Comparison of ENCODE assay signal across 19 cellular contexts in genomic region chr5:1806974-1807373, GRCh38. TPM values are rescaled to one million over a fixed set of nuclear protein-coding genes. Genes with fewer than 3 reads are reported as not detected.
DNase-seq lines count a peak whose midpoint lies in the region; ATAC-seq, FAIRE-seq and TF ChIP-seq lines count a peak whose summit lies in the region.
"Had no signal": no experiment of that assay in that cellular context is flagged by ENCODE, and none has a peak within 500 bp of the region (broad histone marks: within the 10 kb centered on the region; RNA-seq: fewer than 3 reads in every experiment).

No MANE protein-coding gene starts in this region.

- H3K36me3 Mint-ChIP-seq in activated T-cell treated with anti-CD3 and anti-CD28 coated beads, Interleukin-2, amount 50 U/mL, for 4 hours (ENCODE audit: insufficient read depth) = peaks cover 64% of the 10 kb centered on the region
- H3K36me3 Mint-ChIP-seq in activated T-cell treated with anti-CD3 and anti-CD28 coated beads, Interleukin-2, amount 50 U/mL, for 72 hours (ENCODE audit: insufficient read depth in 2 of 2) = peaks cover 13 to 42% of the 10 kb centered on the region in 2 donors
- H3K36me3 Mint-ChIP-seq in GM23338 (ENCODE audit: low read depth) (peaks cover 94% of the 10 kb centered on the region), astrocyte (ENCODE audit: low read depth, unreplicated experiment) (peaks cover 60% of the 10 kb centered on the region), nephron progenitor cell (ENCODE audit: low read depth) (peaks cover 79% of the 10 kb centered on the region)

- H3K27ac Mint-ChIP-seq in activated T-cell treated with anti-CD3 and anti-CD28 coated beads, Interleukin-2, amount 50 U/mL, for 72 hours = no peak overlapping the region
- H3K27ac Mint-ChIP-seq in GM23338 (peak overlapping the region; percentile 86), astrocyte (ENCODE audit: unreplicated experiment) (peak overlapping the region; percentile 77), nephron progenitor cell (peak overlapping the region; percentile 63)

- no peak for DNase-seq in activated T-cell treated with anti-CD3 and anti-CD28 coated beads, Interleukin-2, amount 50 U/mL, for 4 hours
- DNase-seq in activated T-cell treated with anti-CD3 and anti-CD28 coated beads, Interleukin-2, amount 50 U/mL, for 72 hours = no peak
- no peak for DNase-seq in GM23338 (ENCODE audit: low spot score)
- no peak for DNase-seq in astrocyte (ENCODE audit: low read depth)
- no peak for DNase-seq in nephron progenitor cell
- no peak for DNase-seq in AG20443 (ENCODE audit: low spot score)
- DNase-seq in HK-2 (ENCODE audit: unreplicated experiment) = no peak
- DNase-seq: DMS53, HCEC 1CT, KG1, MG63, NCI-H2029, NCI-H2171 treated with DMSO at 0.1 percent for 48 hours, NCI-H82 had no signal

- H3K9me3 ChIP-seq in astrocyte (ENCODE audit: insufficient read depth, low read depth, low read length) = no peaks in the 10 kb centered on the region
- H3K9me3 ChIP-seq: MG63 had no signal

- no peak overlapping the region for H3K4me3 ChIP-seq in GM23338
- H3K4me3 ChIP-seq in astrocyte (ENCODE audit: insufficient read depth, low read depth, low read length) = no peak overlapping the region
- H3K4me3 ChIP-seq: MG63, SK-N-MC had no signal

- no peak overlapping the region for H3K27ac ChIP-seq in GM23338 (ENCODE audit: low read depth)
- no peak overlapping the region for H3K27ac ChIP-seq in astrocyte (ENCODE audit: low read depth, low read length)
- H3K27ac ChIP-seq: SK-N-MC had no signal

- peaks cover 35% of the 10 kb centered on the region for H3K4me1 Mint-ChIP-seq in activated T-cell treated with anti-CD3 and anti-CD28 coated beads, Interleukin-2, amount 50 U/mL, for 4 hours (ENCODE audit: low read depth)
- peaks cover 33% of the 10 kb centered on the region for H3K4me1 Mint-ChIP-seq in activated T-cell treated with anti-CD3 and anti-CD28 coated beads, Interleukin-2, amount 50 U/mL, for 72 hours (ENCODE audit: low read depth)
- H3K4me1 Mint-ChIP-seq in GM23338 (peaks cover 15% of the 10 kb centered on the region), astrocyte (ENCODE audit: low read depth, unreplicated experiment) (peaks cover 16% of the 10 kb centered on the region), nephron progenitor cell (peaks cover 17% of the 10 kb centered on the region)

- no peaks in the 10 kb centered on the region for H3K27me3 Mint-ChIP-seq in activated T-cell treated with anti-CD3 and anti-CD28 coated beads, Interleukin-2, amount 50 U/mL, for 4 hours (ENCODE audit: low read depth)
- no peaks in the 10 kb centered on the region for H3K27me3 Mint-ChIP-seq in activated T-cell treated with anti-CD3 and anti-CD28 coated beads, Interleukin-2, amount 50 U/mL, for 72 hours (ENCODE audit: low read depth)
- H3K27me3 Mint-ChIP-seq in GM23338 (ENCODE audit: insufficient read depth, low read depth, poor library complexity) = peaks cover 2% of the 10 kb centered on the region
- no peaks in the 10 kb centered on the region for H3K27me3 Mint-ChIP-seq in astrocyte (ENCODE audit: low read depth, unreplicated experiment)
- no peaks in the 10 kb centered on the region for H3K27me3 Mint-ChIP-seq in nephron progenitor cell (ENCODE audit: low read depth, poor library complexity)

- H4K20me1 ChIP-seq in GM23338 (replicated peaks; ENCODE audit: insufficient read depth) = peaks cover 49% of the 10 kb centered on the region
- H4K20me1 ChIP-seq in astrocyte (ENCODE audit: insufficient read depth, low read length) = peaks cover 9% of the 10 kb centered on the region

- H3K36me3 ChIP-seq in GM23338 (ENCODE audit: insufficient read depth) = peaks cover 39% of the 10 kb centered on the region
- peaks cover 49% of the 10 kb centered on the region for H3K36me3 ChIP-seq in astrocyte (ENCODE audit: insufficient read depth, low read length)

- H3K4me3 Mint-ChIP-seq in activated T-cell treated with anti-CD3 and anti-CD28 coated beads, Interleukin-2, amount 50 U/mL, for 4 hours = no peak overlapping the region
- no peak overlapping the region for H3K4me3 Mint-ChIP-seq in activated T-cell treated with anti-CD3 and anti-CD28 coated beads, Interleukin-2, amount 50 U/mL, for 72 hours
- no peak overlapping the region for H3K4me3 Mint-ChIP-seq in GM23338
- H3K4me3 Mint-ChIP-seq in astrocyte (ENCODE audit: unreplicated experiment) = no peak overlapping the region
- H3K4me3 Mint-ChIP-seq in nephron progenitor cell = no peak overlapping the region
- H3K4me3 Mint-ChIP-seq: CD14-positive monocyte had no signal

- peak; percentile 39 to 47 for ATAC-seq in activated T-cell treated with anti-CD3 and anti-CD28 coated beads, Interleukin-2, amount 50 U/mL, for 4 hours
- no peak for ATAC-seq in activated T-cell treated with anti-CD3 and anti-CD28 coated beads, Interleukin-2, amount 50 U/mL, for 72 hours (replicated peaks in 1 of 2)
- no peak for ATAC-seq in GM23338
- ATAC-seq in HG03565 (IDR thresholded peaks at IDR 0.05; ENCODE audit: unreplicated experiment) = no peak
- ATAC-seq: Right ventricle myocardium inferior had no signal

- H3K79me2 ChIP-seq in GM23338 (replicated peaks; ENCODE audit: insufficient read depth) (peaks cover 100% of the 10 kb centered on the region), astrocyte (ENCODE audit: insufficient read depth, low read length) (peaks cover 95% of the 10 kb centered on the region)

- H3K4me1 ChIP-seq in GM23338 (ENCODE audit: insufficient read depth) = peaks cover 6% of the 10 kb centered on the region
- no peaks in the 10 kb centered on the region for H3K4me1 ChIP-seq in astrocyte (ENCODE audit: insufficient read depth, low read length)

- FAIRE-seq in astrocyte (lab: Jason Lieb, UNC) = no peak
- FAIRE-seq: GM18507 had no signal

- H3K27me3 ChIP-seq in GM23338 (ENCODE audit: insufficient read depth) (no peaks in the 10 kb centered on the region), astrocyte (ENCODE audit: insufficient read depth, low read length) (no peaks in the 10 kb centered on the region)
- H3K27me3 ChIP-seq: MG63 had no signal

- H3K4me2 ChIP-seq in GM23338 (no peak overlapping the region), astrocyte (ENCODE audit: low read length) (no peak overlapping the region)

- no peaks in the 10 kb centered on the region for H3K9me3 Mint-ChIP-seq in activated T-cell treated with anti-CD3 and anti-CD28 coated beads, Interleukin-2, amount 50 U/mL, for 4 hours
- no peaks in the 10 kb centered on the region for H3K9me3 Mint-ChIP-seq in activated T-cell treated with anti-CD3 and anti-CD28 coated beads, Interleukin-2, amount 50 U/mL, for 72 hours
- H3K9me3 Mint-ChIP-seq in GM23338 = no peaks in the 10 kb centered on the region; the same call in 2 of the 3 replicates
- peaks cover 8% of the 10 kb centered on the region for H3K9me3 Mint-ChIP-seq in astrocyte (ENCODE audit: unreplicated experiment)
- H3K9me3 Mint-ChIP-seq in nephron progenitor cell = no peaks in the 10 kb centered on the region
- H3K9me3 Mint-ChIP-seq: CD14-positive monocyte had no signal

- no peak for TF ChIP-seq CTCF in GM23338 (conservative IDR thresholded peaks at IDR 0.05; ENCODE audit: low read depth in 2 of 2)
- no peak for TF ChIP-seq CTCF in astrocyte (IDR thresholded peaks at IDR 0.05; ENCODE audit: insufficient read depth, low read depth, low read length)
- no peak for TF ChIP-seq CTCF in nephron progenitor cell (IDR thresholded peaks at IDR 0.05)

- no peaks in the 10 kb centered on the region for H3K9me2 ChIP-seq in GM23338 (ENCODE audit: insufficient read depth)

- H3K9ac ChIP-seq in astrocyte (ENCODE audit: low read length) = no peak overlapping the region

- H2AFZ ChIP-seq in GM23338 = no peak overlapping the region
- H2AFZ ChIP-seq in astrocyte (ENCODE audit: low read depth, low read length) = no peak overlapping the region

- H3F3A ChIP-seq in GM23338 (replicated peaks; ENCODE audit: low read depth) = no peaks in the 10 kb centered on the region

TF ChIP-seq in GM23338, 12 proteins besides CTCF, POLR2A, EP300 and RAD21 (continues in another document):
- no peak for TF ChIP-seq ZNF114 (CRISPR knock-in tag; IDR thresholded peaks at IDR 0.05)
- TF ChIP-seq POLR2AphosphoS5 (IDR thresholded peaks at IDR 0.05; ENCODE audit: low read depth) = no peak

RNA-seq across cellular contexts. Expression of gene NDUFS6, which starts 5.8 kb away (rescaled TPM):
- total RNA-seq in activated T-cell treated with anti-CD3 and anti-CD28 coated beads, Interleukin-2, amount 50 U/mL, for 4 hours = 10 to 100 TPM; 55.6 to 64.9 (median 61.4) TPM
- 10 to 100 TPM; 21.9 to 22.3 TPM for total RNA-seq in activated T-cell treated with anti-CD3 and anti-CD28 coated beads, Interleukin-2, amount 50 U/mL, for 72 hours
- total RNA-seq in GM23338 (2014; rRNA removed; shearing (Covaris generic)) = 82.1 and 94.8 TPM in 2 replicates
- polyA plus RNA-seq in GM23338 (2016; fragmentation: Nextera tagmentation; extraction: Ambion mirVana) = 279 and 289 TPM in 2 replicates
- total RNA-seq in astrocyte = 37.6 and 39.3 TPM in 2 replicates

RNA-seq across cellular contexts. Expression of gene MRPL36, which starts 7.3 kb away (rescaled TPM):
- total RNA-seq in activated T-cell treated with anti-CD3 and anti-CD28 coated beads, Interleukin-2, amount 50 U/mL, for 4 hours = 10 to 100 TPM; 72.8 to 85.9 (median 77.8) TPM
- total RNA-seq in activated T-cell treated with anti-CD3 and anti-CD28 coated beads, Interleukin-2, amount 50 U/mL, for 72 hours = 10 to 100 TPM; 48.1 to 52.2 TPM
- total RNA-seq in GM23338 (2014; rRNA removed; shearing (Covaris generic)) = 47.5 and 79.9 TPM in 2 replicates
- polyA plus RNA-seq in GM23338 (2016; fragmentation: Nextera tagmentation; extraction: Ambion mirVana) = 143 and 149 TPM in 2 replicates
- total RNA-seq in astrocyte = 69.9 and 72.2 TPM in 2 replicates

Comparison
In these comparisons a context has a peak if more than half of its experiments do, and no peak if none do; other contexts are left out.
1. ATAC-seq: peak in activated T-cell treated with anti-CD3 and anti-CD28 coated beads, Interleukin-2, amount 50 U/mL, for 4 hours (2 of 2); none in activated T-cell treated with anti-CD3 and anti-CD28 coated beads, Interleukin-2, amount 50 U/mL, for 72 hours (0 of 2), GM23338 (single experiment) and HG03565 (single experiment).